8 cellular contexts compared by ENCODE assay signal in the genomic region with DNA sequence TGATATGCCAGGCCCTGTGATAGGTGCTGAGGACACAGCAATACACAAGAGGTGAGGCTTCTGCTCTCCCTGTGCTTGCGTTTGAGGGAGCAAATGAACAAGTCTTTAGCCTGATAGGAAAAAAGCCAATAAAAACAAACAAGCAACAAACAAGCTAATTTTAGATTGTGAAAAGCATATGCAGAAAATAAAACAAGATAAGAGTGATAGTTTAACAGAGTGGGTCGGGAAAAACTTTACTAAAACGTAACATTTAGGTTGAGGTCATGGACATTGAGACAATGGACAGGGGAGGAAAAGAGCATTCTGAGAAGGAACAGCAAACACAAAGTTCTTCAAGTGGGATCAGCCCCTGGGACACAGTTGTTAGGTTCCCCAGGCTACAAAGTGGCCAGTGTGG. TPM values are rescaled to one million over a fixed set of nuclear protein-coding genes. Genes with fewer than 3 reads are reported as not detected.
DNase-seq lines count a peak whose midpoint lies in the region; ATAC-seq and TF ChIP-seq lines count a peak whose summit lies in the region.

No MANE protein-coding gene starts in this region.

- H3K4me1 Mint-ChIP-seq in CD4-positive, CD25-positive, alpha-beta regulatory T cell = peaks cover 26 to 70% (median 39%) of the 10 kb centered on the region in 4 donors

- TF ChIP-seq CTCF in NB4 (IDR thresholded peaks at IDR 0.05; ENCODE audit: low read depth, low read length) (no peak), coronary artery (IDR thresholded peaks at IDR 0.05) (no peak), ovary (IDR thresholded peaks at IDR 0.05) (no peak)

- H3K9me3 ChIP-seq in CD4-positive, CD25-positive, alpha-beta regulatory T cell (ENCODE audit: control insufficient read depth in 2 of 2, low read length in 2 of 2) = no peaks in the 10 kb centered on the region
- no peaks in the 10 kb centered on the region for H3K9me3 ChIP-seq in ovary

- no peaks in the 10 kb centered on the region for H3K36me3 ChIP-seq in CD4-positive, CD25-positive, alpha-beta regulatory T cell (ENCODE audit: control insufficient read depth, insufficient read depth, low read length)
- no peaks in the 10 kb centered on the region for H3K36me3 ChIP-seq in ovary

- no peaks in the 10 kb centered on the region for H3K9me3 Mint-ChIP-seq in CD4-positive, CD25-positive, alpha-beta regulatory T cell

- ATAC-seq in CD4-positive, CD25-positive, alpha-beta regulatory T cell (ENCODE audit: low read depth in 2 of 2) = no peak

- H3K27me3 ChIP-seq in CD4-positive, CD25-positive, alpha-beta regulatory T cell (ENCODE audit: control insufficient read depth, insufficient read depth, low read length) = no peaks in the 10 kb centered on the region
- no peaks in the 10 kb centered on the region for H3K27me3 ChIP-seq in ovary

- no peak for TF ChIP-seq EP300 in ovary (IDR thresholded peaks at IDR 0.05)

- H3K4me3 ChIP-seq in CD4-positive, CD25-positive, alpha-beta regulatory T cell (ENCODE audit: low read depth, low read length) = peak overlapping the region; percentile 64
- peak overlapping the region; percentile 83 for H3K4me3 ChIP-seq in NB4 (ENCODE audit: low read depth, low read length)
- H3K4me3 ChIP-seq in coronary artery = peak overlapping the region; percentile 86
- H3K4me3 ChIP-seq in ovary = no peak overlapping the region

- peaks cover 39% of the 10 kb centered on the region for H3K4me1 ChIP-seq in CD4-positive, CD25-positive, alpha-beta regulatory T cell (ENCODE audit: control insufficient read depth, insufficient read depth, low read length, poor library complexity, severe bottlenecking)
- H3K4me1 ChIP-seq in ovary (ENCODE audit: insufficient read depth) = peaks cover 25% of the 10 kb centered on the region

- intact Hi-C loops in ovary (cut with DNase I) = loop anchor here in 1 of 4 donors (10.0 kb wide), 1 partner anchor 228 kb away; no protein-coding TSS in a partner anchor

- peaks cover 1% of the 10 kb centered on the region for H3K27me3 Mint-ChIP-seq in CD4-positive, CD25-positive, alpha-beta regulatory T cell

- H3K27ac Mint-ChIP-seq in CD4-positive, CD25-positive, alpha-beta regulatory T cell = peak overlapping the region; percentile 91 to 96 (median 95)

- no peak for DNase-seq in CD4-positive, CD25-positive, alpha-beta regulatory T cell
- no peak for DNase-seq in NB4 (ENCODE audit: low read depth)
- DNase-seq in coronary artery (ENCODE audit: low spot score) = no peak
- no peak for DNase-seq in ovary
- DNase-seq in GM19240 (ENCODE audit: insufficient read length, low spot score) = no peak
- no peak for DNase-seq in GDM1 (lab: John Stamatoyannopoulos, UW)
- no peak for DNase-seq in occipital lobe (lab: John Stamatoyannopoulos, UW)
- DNase-seq in GOT3 (lab: John Stamatoyannopoulos, UW) = no peak

- no peaks in the 10 kb centered on the region for H3K36me3 Mint-ChIP-seq in CD4-positive, CD25-positive, alpha-beta regulatory T cell

- 8 to 22% (median 10%) methylated on average over 3 of the region's 3 CpGs for WGBS in ovary, 3 donors

- TF ChIP-seq POLR2A in NB4 (IDR thresholded peaks at IDR 0.05; ENCODE audit: extremely low read depth, insufficient read length) (no peak), ovary (IDR thresholded peaks at IDR 0.05) (no peak)

- peak overlapping the region; percentile 49 to 82 (median 76) for H3K4me3 Mint-ChIP-seq in CD4-positive, CD25-positive, alpha-beta regulatory T cell

- H3K27ac ChIP-seq in CD4-positive, CD25-positive, alpha-beta regulatory T cell (ENCODE audit: insufficient read depth, low read length, poor library complexity, severe bottlenecking) = peak overlapping the region; percentile 73
- peak overlapping the region; percentile 89 to 95 for H3K27ac ChIP-seq in coronary artery
- peak overlapping the region; percentile 66 to 89 for H3K27ac ChIP-seq in ovary

RNA-seq across cellular contexts. Expression of a gene that starts 4.3 kb away (rescaled TPM):
- 3.8 TPM for total RNA-seq in CD4-positive, CD25-positive, alpha-beta regulatory T cell
- polyA plus RNA-seq in CD4-positive, CD25-positive, alpha-beta regulatory T cell = 10 to 100 TPM in 1 of 4 donors, 1 to 10 TPM in 3; 3.7 to 12.2 (median 7.6) TPM
- total RNA-seq in ovary = 10 to 100 TPM; 14.7 to 33.6 (median 24.4) TPM
- 10 to 100 TPM; 19.4 to 20.9 TPM for polyA plus RNA-seq in ovary
- total RNA-seq in occipital lobe = 1.7 TPM

RNA-seq across cellular contexts. Expression of a gene that starts 24.0 kb away (rescaled TPM):
- total RNA-seq in CD4-positive, CD25-positive, alpha-beta regulatory T cell = 85.8 TPM
- 10 to 100 TPM in 2 of 4 donors, 1 to 10 TPM in 2; 7.7 to 12.3 (median 9.5) TPM for polyA plus RNA-seq in CD4-positive, CD25-positive, alpha-beta regulatory T cell
- 10 to 100 TPM; 55.2 to 87.4 (median 69.0) TPM for total RNA-seq in ovary
- 10 to 100 TPM; 27.0 to 76.5 TPM for polyA plus RNA-seq in ovary
- 96.2 TPM for total RNA-seq in occipital lobe
